In genomic region chr2:156986339-156986988, GRCh38 we compare ENCODE assay signal across 31 cellular contexts.
DNase-seq lines count a peak whose midpoint lies in the region; ATAC-seq, FAIRE-seq and TF ChIP-seq lines count a peak whose summit lies in the region.
"Had no signal": no experiment of that assay in that cellular context is flagged by ENCODE, and none has a peak within 500 bp of the region (broad histone marks: within the 10 kb centered on the region; RNA-seq: fewer than 3 reads in every experiment).

No MANE protein-coding gene starts in this region.

- POLR2A ChIA-PET in GM12878 (lab: Charles Lee): no interaction called here

- TF ChIP-seq POLR2A in GM12878 (IDR thresholded peaks at IDR 0.05; ENCODE audit: low read depth, low read length): no peak

- no peaks in the 10 kb centered on the region for H3F3A ChIP-seq in neural progenitor cell (ENCODE audit: low read depth)

- H3K27me3 Mint-ChIP-seq in neural progenitor cell (ENCODE audit: insufficient read depth, low read depth): peaks cover 2% of the 10 kb centered on the region
- H3K27me3 Mint-ChIP-seq: activated CD4-positive, alpha-beta T cell treated with anti-CD3 and anti-CD28 coated beads for 36 hours; natural killer cell treated with Interleukin-12 subunit alpha and Interleukin-12 subunit beta and Interleukin-15 and Interleukin-18, amount 100 ng/mL, for 72 hours; stimulated activated memory B cell treated with anti-CD40 and anti-IgM and Interleukin-4, amounts not matched to agents 10 μg/mL and 1 μg/mL and 100 μg/mL, for 72 hours had no signal

- TF ChIP-seq RAD21 in GM12878 (IDR thresholded peaks at IDR 0.05; ENCODE audit: insufficient read depth, low read depth, low read length): no peak

- no peaks in the 10 kb centered on the region for H3K9me3 Mint-ChIP-seq in neural progenitor cell
- H3K9me3 Mint-ChIP-seq: activated naive CD4-positive, alpha-beta T cell treated with anti-CD3 and anti-CD28 coated beads, Interleukin-2, amount 50 U/mL, for 24 hours; IgD-negative memory B cell; stimulated activated memory B cell treated with anti-CD40 and anti-IgM and Interleukin-4, amounts not matched to agents 10 μg/mL and 1 μg/mL and 100 μg/mL, for 72 hours had no signal

- H3K9me3 ChIP-seq in GM12878 (replicated peaks; ENCODE audit: control insufficient read depth, insufficient read depth, low read length): no peaks in the 10 kb centered on the region
- H3K9me3 ChIP-seq in neural progenitor cell (ENCODE audit: low read depth): no peaks in the 10 kb centered on the region
- H3K9me3 ChIP-seq: BLaER1, esophagus muscularis mucosa, heart right ventricle had no signal

- H3K27me3 ChIP-seq in GM12878 (replicated peaks in 1 of 2; ENCODE audit: control insufficient read depth in 2 of 2, insufficient read depth in 2 of 2, low read length in 1 of 2) (peaks cover 0 to 4% of the 10 kb centered on the region in 2 experiments; a peak in 1 of 4 replicates), neural progenitor cell (no peaks in the 10 kb centered on the region)
- H3K27me3 ChIP-seq: BLaER1, brain microvascular endothelial cell, esophagus muscularis mucosa, heart right ventricle had no signal

- FAIRE-seq in GM12878 (lab: Jason Lieb, UNC): no peak
- FAIRE-seq: endometrium, GM18507, H54, RCC 7860 had no signal

- no peaks in the 10 kb centered on the region for H3K36me3 Mint-ChIP-seq in neural progenitor cell
- H3K36me3 Mint-ChIP-seq: activated naive CD4-positive, alpha-beta T cell treated with anti-CD3 and anti-CD28 coated beads, Interleukin-2, amount 50 U/mL, for 24 hours; IgD-negative memory B cell; natural killer cell treated with Interleukin-12 subunit alpha and Interleukin-12 subunit beta and Interleukin-15 and Interleukin-18, amount 100 ng/mL, for 72 hours; stimulated activated memory B cell treated with anti-CD40 and anti-IgM and Interleukin-4, amounts not matched to agents 10 μg/mL and 1 μg/mL and 100 μg/mL, for 72 hours had no signal

- H3K4me1 ChIP-seq in GM12878 (ENCODE audit: control insufficient read depth, insufficient read depth, low read length): no peaks in the 10 kb centered on the region
- H3K4me1 ChIP-seq in neural progenitor cell: peaks cover 10% of the 10 kb centered on the region
- H3K4me1 ChIP-seq: BLaER1, esophagus muscularis mucosa, heart right ventricle had no signal

- BruUV-seq in GM12878 (replicated peaks; lab: Mats Ljungman, UMichigan): no TSS peak

- no peak overlapping the region for H2AFZ ChIP-seq in GM12878 (ENCODE audit: control insufficient read depth, low read depth, low read length)
- no peak overlapping the region for H2AFZ ChIP-seq in neural progenitor cell (replicated peaks)

- no peaks in the 10 kb centered on the region for H3K79me2 ChIP-seq in GM12878 (ENCODE audit: control insufficient read depth, insufficient read depth, low read length)
- no peaks in the 10 kb centered on the region for H3K79me2 ChIP-seq in neural progenitor cell (ENCODE audit: low read depth)

- no peak overlapping the region for H3K27ac ChIP-seq in GM12878 (ENCODE audit: control insufficient read depth, insufficient read depth)
- no peak overlapping the region for H3K27ac ChIP-seq in neural progenitor cell
- H3K27ac ChIP-seq: BLaER1, brain microvascular endothelial cell, esophagus muscularis mucosa, heart right ventricle had no signal

- peak; percentile 40; the same call in 2 of the 3 replicates for ATAC-seq in GM12878
- ATAC-seq: activated CD4-positive, alpha-beta T cell treated with anti-CD3 and anti-CD28 coated beads for 36 hours; activated CD8-positive, alpha-beta T cell treated with anti-CD3 and anti-CD28 coated beads, Interleukin-2, amount 10 ng/mL, durations not matched to agents 7 days and 5 days; natural killer cell treated with Interleukin-12 subunit alpha and Interleukin-12 subunit beta and Interleukin-15 and Interleukin-18, amount 100 ng/mL, for 72 hours; stimulated activated memory B cell treated with anti-CD40 and anti-IgM and Interleukin-4, amounts not matched to agents 10 μg/mL and 1 μg/mL and 100 μg/mL, for 72 hours had no signal

- SMC1A ChIA-PET in GM12878 (lab: Charles Lee; ENCODE audit: uncharacterized antibody, unreplicated experiment): interaction anchor here (1.6 kb wide), 1 partner anchor 207 kb away, joined by 8 read pairs; no protein-coding TSS in a partner anchor

- no peak overlapping the region for H3K4me3 ChIP-seq in GM12865 (ENCODE audit: low read depth, low read length)
- no peak overlapping the region for H3K4me3 ChIP-seq in GM12878
- no peak overlapping the region for H3K4me3 ChIP-seq in neural progenitor cell
- H3K4me3 ChIP-seq: BLaER1, esophagus muscularis mucosa, heart right ventricle had no signal

- 1% methylated on average over 4 of the region's 4 CpGs for WGBS in GM12878 (ENCODE audit: insufficient coverage, insufficient replicate concordance, low lambda C conversion rate, missing lambda C conversion rate)

- in situ Hi-C loops in GM12878 (cut with MboI): no loop called here

- no peak overlapping the region for H3K4me3 Mint-ChIP-seq in neural progenitor cell
- H3K4me3 Mint-ChIP-seq: activated CD4-positive, alpha-beta T cell treated with anti-CD3 and anti-CD28 coated beads for 36 hours; activated CD8-positive, alpha-beta T cell treated with anti-CD3 and anti-CD28 coated beads, Interleukin-2, amount 10 ng/mL, durations not matched to agents 7 days and 5 days; activated naive CD4-positive, alpha-beta T cell treated with anti-CD3 and anti-CD28 coated beads, Interleukin-2, amount 50 U/mL, for 24 hours; IgD-negative memory B cell; natural killer cell treated with Interleukin-12 subunit alpha and Interleukin-12 subunit beta and Interleukin-15 and Interleukin-18, amount 100 ng/mL, for 72 hours; stimulated activated memory B cell treated with anti-CD40 and anti-IgM and Interleukin-4, amounts not matched to agents 10 μg/mL and 1 μg/mL and 100 μg/mL, for 72 hours had no signal

- intact Hi-C loops in GM12878 (cut with micrococcal nuclease; ENCODE audit: unreplicated experiment): no loop called here

- H3K4me1 Mint-ChIP-seq in neural progenitor cell: peaks cover 10% of the 10 kb centered on the region
- H3K4me1 Mint-ChIP-seq: activated CD4-positive, alpha-beta T cell treated with anti-CD3 and anti-CD28 coated beads for 36 hours; activated naive CD4-positive, alpha-beta T cell treated with anti-CD3 and anti-CD28 coated beads, Interleukin-2, amount 50 U/mL, for 24 hours; IgD-negative memory B cell; stimulated activated memory B cell treated with anti-CD40 and anti-IgM and Interleukin-4, amounts not matched to agents 10 μg/mL and 1 μg/mL and 100 μg/mL, for 72 hours had no signal

- DNase-seq in GM12865 (ENCODE audit: low read depth): peak; percentile 4
- peak; percentile 38 for DNase-seq in HT-29 (ENCODE audit: low spot score)
- no peak for DNase-seq in GM12878 (ENCODE audit: low read depth, low spot score)
- DNase-seq in neural progenitor cell (ENCODE audit: low spot score): peak; percentile 62
- DNase-seq in NCI-H1417 (lab: John Stamatoyannopoulos, UW): no peak
- DNase-seq in activated T-cell treated with anti-CD3 and anti-CD28 coated beads, Interleukin-2, amount 50 U/mL, for 1 hour: no peak
- DNase-seq in germinal center (ENCODE audit: low spot score): no peak
- DNase-seq: activated CD4-positive, alpha-beta T cell treated with anti-CD3 and anti-CD28 coated beads for 36 hours; activated CD8-positive, alpha-beta T cell treated with anti-CD3 and anti-CD28 coated beads, Interleukin-2, amount 10 ng/mL, durations not matched to agents 7 days and 5 days; amniotic stem cell; brain microvascular endothelial cell; DMS79; foreskin fibroblast; heart right ventricle; kidney glomerular epithelial cell; NCI-H1092 treated with DMSO at 0.1 percent for 48 hours; NCI-H187; NCI-H526; SIG-M5; SW 1271; trophoblast cell had no signal

- CTCF ChIA-PET in GM12878 (lab: Yijun Ruan, JAX): interaction anchor here (1.0 kb wide), 1 partner anchor 207 kb away, joined by 5 read pairs; no protein-coding TSS in a partner anchor

- H3K9ac ChIP-seq in GM12878 (ENCODE audit: control insufficient read depth, insufficient read depth, low read length): no peak overlapping the region
- no peak overlapping the region for H3K9ac ChIP-seq in neural progenitor cell
- H3K9ac ChIP-seq: BLaER1 had no signal

- H4K20me1 ChIP-seq in GM12878 (ENCODE audit: control insufficient read depth, insufficient read depth) (no peaks in the 10 kb centered on the region), neural progenitor cell (ENCODE audit: low read depth) (no peaks in the 10 kb centered on the region)
- H4K20me1 ChIP-seq: BLaER1 had no signal

- no peak for TF ChIP-seq EP300 in GM12878 (IDR thresholded peaks at IDR 0.05; ENCODE audit: borderline replicate concordance in 1 of 2, control insufficient read depth in 1 of 2, low read depth in 2 of 2, low read length in 2 of 2)

- H3K4me2 ChIP-seq in GM12878 (ENCODE audit: control insufficient read depth, insufficient read depth) (no peak overlapping the region), neural progenitor cell (no peak overlapping the region)
- H3K4me2 ChIP-seq: BLaER1 had no signal

- no peak overlapping the region for H3K27ac Mint-ChIP-seq in neural progenitor cell
- H3K27ac Mint-ChIP-seq: activated CD4-positive, alpha-beta T cell treated with anti-CD3 and anti-CD28 coated beads for 36 hours; activated CD8-positive, alpha-beta T cell treated with anti-CD3 and anti-CD28 coated beads, Interleukin-2, amount 10 ng/mL, durations not matched to agents 7 days and 5 days; activated naive CD4-positive, alpha-beta T cell treated with anti-CD3 and anti-CD28 coated beads, Interleukin-2, amount 50 U/mL, for 24 hours; IgD-negative memory B cell; natural killer cell treated with Interleukin-12 subunit alpha and Interleukin-12 subunit beta and Interleukin-15 and Interleukin-18, amount 100 ng/mL, for 72 hours; stimulated activated memory B cell treated with anti-CD40 and anti-IgM and Interleukin-4, amounts not matched to agents 10 μg/mL and 1 μg/mL and 100 μg/mL, for 72 hours had no signal

- TF ChIP-seq CTCF in GM12865 (IDR thresholded peaks at IDR 0.05; ENCODE audit: insufficient read depth, low read depth, low read length, missing control alignments) (no peak), GM12878 (IDR thresholded peaks at IDR 0.05 in 2 of 3, conservative IDR thresholded peaks at IDR 0.05 in 1 of 3; ENCODE audit: control insufficient read depth in 2 of 3, extremely low read depth in 1 of 3, insufficient read depth in 1 of 3, low read depth in 3 of 3, low read length in 3 of 3) (peak in 1 of 3 experiments; percentile 10; a peak in 1 of 6 replicates), neural progenitor cell (IDR thresholded peaks at IDR 0.05) (no peak)

- RAD21 ChIA-PET in GM12878 (lab: Charles Lee; ENCODE audit: unreplicated experiment): interaction anchor here (1.6 kb wide), 1 partner anchor 207 kb away, joined by 4 read pairs; no protein-coding TSS in a partner anchor

- H3K36me3 ChIP-seq in GM12878 (ENCODE audit: control insufficient read depth in 2 of 2, insufficient read depth in 2 of 2, low read length in 1 of 2): no peaks in the 10 kb centered on the region
- H3K36me3 ChIP-seq in neural progenitor cell: no peaks in the 10 kb centered on the region
- H3K36me3 ChIP-seq: BLaER1, brain microvascular endothelial cell, esophagus muscularis mucosa, heart right ventricle had no signal

TF ChIP-seq in GM12878, 131 proteins besides CTCF, POLR2A, EP300 and RAD21 (continues in another document):
- TF ChIP-seq POU2F2 (IDR thresholded peaks at IDR 0.05; ENCODE audit: borderline replicate concordance, low read depth, low read length): no peak
- TF ChIP-seq RB1 (IDR thresholded peaks at IDR 0.05; ENCODE audit: borderline replicate concordance): no peak
- no peak for TF ChIP-seq MTA2 (IDR thresholded peaks at IDR 0.05; ENCODE audit: low read depth)

Comparison
In these comparisons a context has a peak if more than half of its experiments do, and no peak if none do; other contexts are left out.
1. DNase-seq: peak in GM12865 (single experiment), HT-29 (single experiment) and neural progenitor cell (single experiment); none in GM12878 (single experiment), NCI-H1417 (0 of 3), activated T-cell treated with anti-CD3 and anti-CD28 coated beads, Interleukin-2, amount 50 U/mL, for 1 hour (single experiment) and germinal center (single experiment).